In the genomic region with DNA sequence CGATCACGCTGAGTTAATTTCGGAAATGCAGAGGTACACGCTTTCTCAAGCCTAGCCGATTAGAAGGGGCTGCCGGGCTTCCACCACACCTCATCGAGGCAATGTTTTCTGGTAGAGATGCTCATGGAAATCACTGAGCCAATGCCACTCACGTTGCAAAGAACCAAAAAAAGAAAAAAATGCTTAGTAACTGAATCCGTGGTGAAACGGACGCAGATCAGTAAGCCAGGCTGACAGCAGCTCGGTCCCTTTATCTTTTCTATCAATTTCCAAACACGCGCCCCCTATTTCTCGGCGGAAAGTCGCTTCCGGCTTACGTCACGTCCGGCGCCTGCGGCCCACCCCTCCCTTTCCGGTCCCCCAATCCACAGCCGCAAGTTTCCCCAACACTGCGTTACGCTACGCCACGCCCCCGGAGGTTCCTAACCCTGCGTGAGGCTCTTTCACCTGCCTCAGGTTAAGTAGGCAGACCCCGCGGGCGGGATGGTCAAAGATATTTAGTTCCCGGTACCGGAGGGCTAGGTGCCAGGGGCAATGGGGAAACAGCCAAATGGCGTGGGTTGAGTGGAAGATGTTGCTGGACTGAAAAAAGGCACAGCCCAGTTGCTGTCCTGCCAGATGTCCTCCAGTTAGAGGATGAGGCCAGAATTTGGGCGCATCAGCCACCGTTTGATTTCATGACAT, we compare ENCODE assay signal across 8 cellular contexts. TPM values are rescaled to one million over a fixed set of nuclear protein-coding genes. Genes with fewer than 3 reads are reported as not detected.
DNase-seq lines count a peak whose midpoint lies in the region; ATAC-seq and TF ChIP-seq lines count a peak whose summit lies in the region.

A gene with protein sequence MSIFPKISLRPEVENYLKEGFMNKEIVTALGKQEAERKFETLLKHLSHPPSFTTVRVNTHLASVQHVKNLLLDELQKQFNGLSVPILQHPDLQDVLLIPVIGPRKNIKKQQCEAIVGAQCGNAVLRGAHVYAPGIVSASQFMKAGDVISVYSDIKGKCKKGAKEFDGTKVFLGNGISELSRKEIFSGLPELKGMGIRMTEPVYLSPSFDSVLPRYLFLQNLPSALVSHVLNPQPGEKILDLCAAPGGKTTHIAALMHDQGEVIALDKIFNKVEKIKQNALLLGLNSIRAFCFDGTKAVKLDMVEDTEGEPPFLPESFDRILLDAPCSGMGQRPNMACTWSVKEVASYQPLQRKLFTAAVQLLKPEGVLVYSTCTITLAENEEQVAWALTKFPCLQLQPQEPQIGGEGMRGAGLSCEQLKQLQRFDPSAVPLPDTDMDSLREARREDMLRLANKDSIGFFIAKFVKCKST (minus strand): TSS at position 264 of the 684 bp plus-strand sequence. CDS start 384 bp downstream, outside the sequence.

- intact Hi-C loops in colonic mucosa (cut with DNase I) = no loop called here

- no peaks in the 10 kb centered on the region for H3K27me3 ChIP-seq in colonic mucosa
- H3K27me3 ChIP-seq in layer of hippocampus (ENCODE audit: control insufficient read depth, insufficient read depth, low read length) = no peaks in the 10 kb centered on the region

- ATAC-seq in GM19035 (IDR thresholded peaks at IDR 0.05; ENCODE audit: unreplicated experiment) = peak; percentile 95
- ATAC-seq in HG03342 (IDR thresholded peaks at IDR 0.05; ENCODE audit: unreplicated experiment) = peak; percentile 98

- H3K36me3 ChIP-seq in colonic mucosa = no peaks in the 10 kb centered on the region

- H3K9ac ChIP-seq in colonic mucosa (ENCODE audit: low read depth in 2 of 2, low read length in 2 of 2) = peak within 1 kb of the TSS; percentile 79 to 84

- TF ChIP-seq CTCF in colonic mucosa (IDR thresholded peaks at IDR 0.05) = no peak

- DNase-seq in Ammon's horn (ENCODE audit: low spot score) (peak; percentile 92), NCI-H510A (lab: John Stamatoyannopoulos, UW) (peak; percentile 65), colonic mucosa (peak; percentile 94)
- peak; percentile 93 to 95 for DNase-seq in activated CD4-positive, alpha-beta T cell treated with anti-CD3 and anti-CD28 coated beads for 4 hours
- peak; percentile 92 to 94 for DNase-seq in stimulated activated CD4-positive, alpha-beta T cell treated with anti-CD3 and anti-CD28 coated beads, Interleukin-2, amount 100 ng/mL, for 24 hours

- peaks cover 10% of the 10 kb centered on the region for H3K4me1 ChIP-seq in colonic mucosa

- peak within 1 kb of the TSS; percentile 69 for H3K4me3 ChIP-seq in colonic mucosa

- no peaks in the 10 kb centered on the region for H3K9me3 ChIP-seq in colonic mucosa

- H3K27ac ChIP-seq in colonic mucosa (peak within 1 kb of the TSS; percentile 88), layer of hippocampus (ENCODE audit: low read depth, low read length) (peak within 1 kb of the TSS; percentile 86)

RNA-seq across cellular contexts. Expression of the gene that starts here (rescaled TPM):
- total RNA-seq in colonic mucosa = 10 to 100 TPM in 1 of 2 donors, 1 to 10 TPM in 1; 8.3 to 13.1 TPM

Comparison
In these comparisons a context has a peak if more than half of its experiments do, and no peak if none do; other contexts are left out.
1. Peak in every context shown above with its lines: DNase-seq, ATAC-seq, H3K4me3 ChIP-seq and H3K27ac ChIP-seq.